ENCODE assay signal across 23 cellular contexts in the genomic region with DNA sequence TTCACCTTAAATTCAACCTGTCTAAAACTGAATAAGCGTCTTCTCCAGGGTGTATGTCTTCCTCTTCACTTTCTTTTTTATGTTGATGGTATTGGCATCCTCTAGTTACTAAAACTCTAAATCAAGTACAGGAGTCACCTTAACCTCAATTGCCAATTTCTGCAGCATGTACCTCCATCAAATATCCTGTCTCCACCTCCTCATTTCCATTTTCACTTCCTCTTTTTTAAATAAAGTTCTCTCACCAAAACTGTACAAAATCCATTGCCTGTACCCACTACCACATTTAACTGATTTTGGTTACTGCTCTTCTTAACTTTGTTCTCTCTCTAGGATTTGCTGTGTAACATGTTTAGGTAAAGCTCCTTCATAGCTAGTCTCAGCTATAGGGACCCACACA. TPM values are rescaled to one million over a fixed set of nuclear protein-coding genes. Genes with fewer than 3 reads are reported as not detected.
"Had no signal": no experiment of that assay in that cellular context is flagged by ENCODE, and none has a peak within 500 bp of the region (broad histone marks: within the 10 kb centered on the region; RNA-seq: fewer than 3 reads in every experiment).

No MANE protein-coding gene starts in this region.

- ATAC-seq: left colon; left ventricle myocardium superior; natural killer cell treated with Interleukin-12 subunit alpha and Interleukin-12 subunit beta and Interleukin-15 and Interleukin-18, amount 100 ng/mL, for 72 hours; pancreas; right cardiac atrium had no signal

- H3K9me3 ChIP-seq: pancreas, stomach, thoracic aorta, transverse colon had no signal

- H3K79me2 ChIP-seq: hepatocyte had no signal

- FAIRE-seq: pancreas, small intestine had no signal

- H3K27me3 ChIP-seq: hepatocyte, neural progenitor cell, pancreas, stomach, transverse colon had no signal

- H3K4me2 ChIP-seq: hepatocyte, neural progenitor cell had no signal

- H3K36me3 ChIP-seq: neural progenitor cell, pancreas, stomach, thoracic aorta, transverse colon had no signal

- H3K27ac ChIP-seq: hepatocyte, neural progenitor cell, pancreas, stomach, thoracic aorta, transverse colon had no signal

- H3K9ac ChIP-seq: neural progenitor cell had no signal

- H3K4me3 ChIP-seq: hepatocyte, lung, neural progenitor cell, pancreas, stomach, thoracic aorta, transverse colon had no signal

- H3K4me1 ChIP-seq: neural progenitor cell, pancreas, stomach, transverse colon had no signal

- DNase-seq: effector CD4-positive, alpha-beta T cell; foreskin melanocyte; head of caudate nucleus; left colon; left ventricle myocardium superior; mesenchymal stem cell; midbrain; occipital lobe; pancreas; right cardiac atrium; small intestine; stimulated activated CD4-positive, alpha-beta T cell treated with anti-CD3 and anti-CD28 coated beads, Interleukin-12 subunit alpha, Interleukin-12 subunit beta, amount 100 ng/mL, for 4 hours; stimulated activated naive CD4-positive, alpha-beta T cell; stomach; substantia nigra; transverse colon had no signal

- H2AFZ ChIP-seq: hepatocyte, neural progenitor cell had no signal

RNA-seq across cellular contexts. Expression of gene NPFFR2, which starts 9.2 kb away (rescaled TPM):
- total RNA-seq: dermis microvascular lymphatic vessel endothelial cell; left colon; left ventricle myocardium superior; lung; natural killer cell treated with Interleukin-12 subunit alpha and Interleukin-12 subunit beta and Interleukin-15 and Interleukin-18, amount 100 ng/mL, for 72 hours; occipital lobe; pancreas; right cardiac atrium; transverse colon had no signal
- polyA plus RNA-seq: esophagus, lung, pancreas, right cardiac atrium, small intestine, stomach had no signal
